22 cellular contexts compared by ENCODE assay signal in genomic region chr9:95528908-95529502, GRCh38.
"Had no signal": no experiment of that assay in that cellular context is flagged by ENCODE, and none has a peak within 500 bp of the region (broad histone marks: within the 10 kb centered on the region; RNA-seq: fewer than 3 reads in every experiment).

No MANE protein-coding gene starts in this region.

- ATAC-seq: foreskin keratinocyte; heart left ventricle; left lung; lower lobe of right lung; stimulated activated naive B cell treated with anti-CD40 and anti-IgM and Interleukin-4, amounts not matched to agents 10 μg/mL and 1 μg/mL and 100 μg/mL, for 72 hours; stimulated activated naive CD8-positive, alpha-beta T cell treated with anti-CD3 and anti-CD28 coated beads, Interleukin-15, amount 100 ng/mL, for 72 hours had no signal

- H3K9me3 Mint-ChIP-seq: memory B cell; stimulated activated naive CD8-positive, alpha-beta T cell treated with anti-CD3 and anti-CD28 coated beads, Interleukin-15, amount 100 ng/mL, for 72 hours had no signal

- H3K4me3 ChIP-seq: coronary artery, heart left ventricle, left lung, lower lobe of right lung, right atrium auricular region, sigmoid colon, skin epidermis had no signal

- H3K4me3 Mint-ChIP-seq: memory B cell; naive B cell; nephron; stimulated activated naive B cell treated with anti-CD40 and anti-IgM and Interleukin-4, amounts not matched to agents 10 μg/mL and 1 μg/mL and 100 μg/mL, for 72 hours; stimulated activated naive CD8-positive, alpha-beta T cell treated with anti-CD3 and anti-CD28 coated beads, Interleukin-15, amount 100 ng/mL, for 72 hours had no signal

- H3K27me3 ChIP-seq: right atrium auricular region, sigmoid colon had no signal

- H3K27ac ChIP-seq: coronary artery, epithelial cell of prostate, foreskin keratinocyte, heart left ventricle, left lung, lower lobe of right lung, right atrium auricular region, sigmoid colon, skin epidermis had no signal

- H3K9me3 ChIP-seq: heart left ventricle, left lung, lower lobe of right lung, right atrium auricular region, sigmoid colon had no signal

- H3K27ac Mint-ChIP-seq: memory B cell; naive B cell; nephron; stimulated activated naive B cell treated with anti-CD40 and anti-IgM and Interleukin-4, amounts not matched to agents 10 μg/mL and 1 μg/mL and 100 μg/mL, for 72 hours; stimulated activated naive CD8-positive, alpha-beta T cell treated with anti-CD3 and anti-CD28 coated beads, Interleukin-15, amount 100 ng/mL, for 72 hours had no signal

- H3K4me1 ChIP-seq: foreskin keratinocyte, heart left ventricle, left lung, lower lobe of right lung, right atrium auricular region, sigmoid colon had no signal

- DNase-seq: central memory CD4-positive, alpha-beta T cell; effector memory CD4-positive, alpha-beta T cell; foreskin keratinocyte; heart left ventricle; hippocampal formation; islet precursor cell; left lung; lower lobe of right lung; midbrain; naive B cell; sigmoid colon; stimulated activated CD4-positive, alpha-beta T cell treated with anti-CD3 and anti-CD28 coated beads, Interleukin-2, amount 100 ng/mL, for 24 hours; stimulated activated CD4-positive, alpha-beta T cell treated with anti-CD3 and anti-CD28 coated beads, Interleukin-4, amount 100 ng/mL, for 4 hours; stimulated activated naive B cell treated with anti-CD40 and anti-IgM and Interleukin-4, amounts not matched to agents 10 μg/mL and 1 μg/mL and 100 μg/mL, for 72 hours; stimulated activated naive CD8-positive, alpha-beta T cell treated with anti-CD3 and anti-CD28 coated beads, Interleukin-15, amount 100 ng/mL, for 72 hours; trophoblast cell had no signal

- H3K36me3 ChIP-seq: heart left ventricle, left lung, lower lobe of right lung, right atrium auricular region, sigmoid colon had no signal

- H3K4me1 Mint-ChIP-seq: memory B cell; naive B cell; nephron; stimulated activated naive B cell treated with anti-CD40 and anti-IgM and Interleukin-4, amounts not matched to agents 10 μg/mL and 1 μg/mL and 100 μg/mL, for 72 hours; stimulated activated naive CD8-positive, alpha-beta T cell treated with anti-CD3 and anti-CD28 coated beads, Interleukin-15, amount 100 ng/mL, for 72 hours had no signal
